In genomic region chr3:25084016-25084415, GRCh38 we compare ENCODE assay signal across 17 cellular contexts.
"Had no signal": no experiment of that assay in that cellular context is flagged by ENCODE, and none has a peak within 500 bp of the region (broad histone marks: within the 10 kb centered on the region; RNA-seq: fewer than 3 reads in every experiment).

No MANE protein-coding gene starts in this region.

- H3K4me3 Mint-ChIP-seq: activated CD4-positive, alpha-beta T cell treated with anti-CD3 and anti-CD28 coated beads, Interleukin-2, amount 10 ng/mL, durations not matched to agents 7 days and 5 days; activated naive CD4-positive, alpha-beta T cell treated with anti-CD3 and anti-CD28 coated beads, Interleukin-2, amount 50 U/mL, for 24 hours; brain; central memory CD8-positive, alpha-beta T cell; dendritic cell treated with granulocyte-macrophage colony-stimulating factor and Interleukin-4, amounts not matched to agents 40 ng/mL and 50 ng/mL, for 4 days; natural killer cell; T-helper 17 cell had no signal

- H2AFZ ChIP-seq: parathyroid adenoma had no signal

- ATAC-seq: esophagus mucosa, lower lobe of right lung, mucosa of descending colon, natural killer cell, T-helper 17 cell had no signal

- H3K27me3 ChIP-seq: tibial artery had no signal

- H3K79me2 ChIP-seq: parathyroid adenoma had no signal

- H3K27ac Mint-ChIP-seq: activated CD4-positive, alpha-beta T cell treated with anti-CD3 and anti-CD28 coated beads, Interleukin-2, amount 10 ng/mL, durations not matched to agents 7 days and 5 days; activated naive CD4-positive, alpha-beta T cell treated with anti-CD3 and anti-CD28 coated beads, Interleukin-2, amount 50 U/mL, for 24 hours; brain; dendritic cell treated with granulocyte-macrophage colony-stimulating factor and Interleukin-4, amounts not matched to agents 40 ng/mL and 50 ng/mL, for 4 days; natural killer cell; T-helper 17 cell had no signal

- H3K9me3 Mint-ChIP-seq: activated CD4-positive, alpha-beta T cell treated with anti-CD3 and anti-CD28 coated beads, Interleukin-2, amount 10 ng/mL, durations not matched to agents 7 days and 5 days; activated naive CD4-positive, alpha-beta T cell treated with anti-CD3 and anti-CD28 coated beads, Interleukin-2, amount 50 U/mL, for 24 hours had no signal

- H3K4me1 ChIP-seq: lower lobe of right lung, parathyroid adenoma, tibial artery had no signal

- H3K36me3 Mint-ChIP-seq: activated naive CD4-positive, alpha-beta T cell treated with anti-CD3 and anti-CD28 coated beads, Interleukin-2, amount 50 U/mL, for 24 hours; brain; natural killer cell had no signal

- H3K27ac ChIP-seq: lower lobe of right lung, parathyroid adenoma, skin epidermis, tibial artery had no signal

- H3K4me3 ChIP-seq: lower lobe of right lung, mucosa of descending colon, skin epidermis, tibial artery had no signal

- DNase-seq: activated CD4-positive, alpha-beta T cell treated with anti-CD3 and anti-CD28 coated beads, Interleukin-2, amount 10 ng/mL, durations not matched to agents 7 days and 5 days; activated CD4-positive, CD25-positive, alpha-beta regulatory T cell; activated T-cell treated with anti-CD3 and anti-CD28 coated beads, Interleukin-2, amount 50 U/mL, for 1 hour; lower lobe of right lung; mucosa of descending colon; natural killer cell; retina; T-helper 17 cell; tibial artery had no signal

- H3K4me1 Mint-ChIP-seq: activated CD4-positive, alpha-beta T cell treated with anti-CD3 and anti-CD28 coated beads, Interleukin-2, amount 10 ng/mL, durations not matched to agents 7 days and 5 days; activated naive CD4-positive, alpha-beta T cell treated with anti-CD3 and anti-CD28 coated beads, Interleukin-2, amount 50 U/mL, for 24 hours; central memory CD8-positive, alpha-beta T cell; natural killer cell; T-helper 17 cell had no signal

- H3K36me3 ChIP-seq: lower lobe of right lung, tibial artery had no signal

- FAIRE-seq: TTC549 had no signal

- H3K9me3 ChIP-seq: lower lobe of right lung, mucosa of descending colon, tibial artery had no signal

- H3K9ac ChIP-seq: parathyroid adenoma had no signal

- H3K27me3 Mint-ChIP-seq: activated CD4-positive, alpha-beta T cell treated with anti-CD3 and anti-CD28 coated beads, Interleukin-2, amount 10 ng/mL, durations not matched to agents 7 days and 5 days; activated naive CD4-positive, alpha-beta T cell treated with anti-CD3 and anti-CD28 coated beads, Interleukin-2, amount 50 U/mL, for 24 hours; central memory CD8-positive, alpha-beta T cell; dendritic cell treated with granulocyte-macrophage colony-stimulating factor and Interleukin-4, amounts not matched to agents 40 ng/mL and 50 ng/mL, for 4 days; T-helper 17 cell had no signal
